In the genomic region with DNA sequence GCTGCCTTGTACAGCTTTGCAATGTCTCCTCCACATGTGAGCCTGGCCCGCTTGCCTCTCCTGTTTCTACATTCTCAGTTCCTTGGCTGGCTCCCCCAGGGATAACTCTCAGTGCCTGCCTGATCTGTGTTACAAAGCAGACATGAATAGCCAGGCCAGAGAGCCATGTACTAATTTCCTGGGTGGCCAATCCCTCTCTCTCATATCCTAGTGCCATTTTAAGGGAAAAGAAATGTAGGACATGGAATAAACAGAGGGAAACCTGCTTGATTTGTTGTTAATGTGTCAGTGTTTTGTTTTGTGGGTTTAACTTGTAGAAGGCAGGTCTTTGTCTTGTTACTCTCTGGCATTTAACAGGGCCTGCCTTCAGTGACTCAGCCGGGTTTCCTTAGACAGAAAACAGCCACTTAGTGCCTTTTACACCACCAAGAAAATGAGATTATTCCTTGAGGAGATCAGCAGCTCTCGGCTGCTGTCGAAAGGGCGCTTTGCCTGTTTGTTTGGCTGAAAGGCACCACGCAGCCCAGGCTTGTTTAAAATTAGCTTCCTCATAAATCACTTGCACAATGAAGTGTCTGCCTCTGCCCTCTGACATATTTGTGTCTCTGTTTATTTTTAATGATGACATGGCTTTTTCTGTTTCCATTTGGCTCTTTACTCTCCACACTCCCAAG, we compare ENCODE assay signal across 8 cellular contexts.
DNase-seq lines count a peak whose midpoint lies in the region; ATAC-seq and TF ChIP-seq lines count a peak whose summit lies in the region.

No MANE protein-coding gene starts in this region.

- H3F3A ChIP-seq in SK-N-SH (replicated peaks; ENCODE audit: insufficient read depth): no peaks in the 10 kb centered on the region

- peak overlapping the region; percentile 23 to 62; a peak in 3 of 4 replicates for H3K27ac ChIP-seq in SK-N-SH (ENCODE audit: low read depth in 2 of 2, low read length in 1 of 2)
- H3K27ac ChIP-seq in CD4-positive, alpha-beta memory T cell (ENCODE audit: low read depth, low read length): no peak overlapping the region

- intact Hi-C loops in left cardiac atrium (cut with DNase I) (loop anchor here in 1 of 2 donors (10.0 kb wide), 1 partner anchor 58 kb away; no protein-coding TSS in a partner anchor), posterior vena cava (cut with DNase I) (no loop called here)
- intact Hi-C loops in CD4-positive, alpha-beta memory T cell (cut with micrococcal nuclease): no loop called here

- no peaks in the 10 kb centered on the region for H3K27me3 ChIP-seq in SK-N-SH (ENCODE audit: insufficient read depth)
- H3K27me3 ChIP-seq in CD4-positive, alpha-beta memory T cell (ENCODE audit: insufficient read depth, low read length): no peaks in the 10 kb centered on the region

- no peaks in the 10 kb centered on the region for H3K79me2 ChIP-seq in SK-N-SH (ENCODE audit: insufficient read depth)

- H3K4me1 ChIP-seq in SK-N-SH (ENCODE audit: control insufficient read depth in 1 of 2, insufficient read depth in 2 of 2, low read depth in 1 of 2, low read length in 1 of 2): peaks cover 8% of the 10 kb centered on the region in 2 experiments; a peak in 3 of 4 replicates
- H3K4me1 ChIP-seq in CD4-positive, alpha-beta memory T cell (ENCODE audit: insufficient read depth, low read length): no peaks in the 10 kb centered on the region

- 9% methylated on average over 6 of the region's 6 CpGs for WGBS in SK-N-SH (ENCODE audit: low lambda C conversion rate)

- H4K20me1 ChIP-seq in SK-N-SH (ENCODE audit: insufficient read depth): no peaks in the 10 kb centered on the region

- H3K4me2 ChIP-seq in SK-N-SH: no peak overlapping the region

- no peaks in the 10 kb centered on the region for H3K4me1 Mint-ChIP-seq in CD4-positive, alpha-beta memory T cell

- CTCF ChIA-PET in SK-N-SH (lab: Yijun Ruan, JAX): interaction anchor here (0.6 kb wide), 1 partner anchor 716 kb away, joined by 3 read pairs; no protein-coding TSS in a partner anchor
- CTCF ChIA-PET in CD4-positive, alpha-beta memory T cell (lab: Charles Lee; ENCODE audit: partially characterized antibody): no interaction called here

- H2AFZ ChIP-seq in SK-N-SH (ENCODE audit: low read depth): no peak overlapping the region

- H3K9me3 Mint-ChIP-seq in CD4-positive, alpha-beta memory T cell: peaks cover 0 to 16% (median 7%) of the 10 kb centered on the region in 8 donors

- peak in 1 of 2 experiments; percentile 78; a peak in 1 of 4 replicates for TF ChIP-seq EP300 in SK-N-SH (IDR thresholded peaks at IDR 0.05; ENCODE audit: borderline replicate concordance in 1 of 2, low read depth in 1 of 2, low read length in 1 of 2)

- DNase-seq in ELF-1 (ENCODE audit: low read depth, low spot score): peak; percentile 76
- peak; percentile 29 for DNase-seq in SK-N-SH
- DNase-seq in left cardiac atrium: peak; percentile 63
- DNase-seq in posterior vena cava (ENCODE audit: low spot score): peak; percentile 85
- no peak for DNase-seq in CD4-positive, alpha-beta memory T cell

- no peaks in the 10 kb centered on the region for H3K27me3 Mint-ChIP-seq in CD4-positive, alpha-beta memory T cell

- H3K9me3 ChIP-seq in SK-N-SH: 0 out of 2 replicates have a peak, but pooled peaks cover 3% of the 10 kb centered on the region
- H3K9me3 ChIP-seq in CD4-positive, alpha-beta memory T cell (ENCODE audit: control insufficient read depth in 1 of 2, low read length in 2 of 2): peaks cover 0 to 4% of the 10 kb centered on the region in 2 donors

- no peaks in the 10 kb centered on the region for H3K36me3 ChIP-seq in SK-N-SH (replicated peaks in 1 of 2; ENCODE audit: control insufficient read depth in 1 of 2, insufficient read depth in 2 of 2, low read length in 1 of 2)
- no peaks in the 10 kb centered on the region for H3K36me3 ChIP-seq in CD4-positive, alpha-beta memory T cell (ENCODE audit: insufficient read depth, low read length)

- no peak overlapping the region for H3K9ac ChIP-seq in SK-N-SH

- H3K27ac Mint-ChIP-seq in CD4-positive, alpha-beta memory T cell: no peak overlapping the region

- POLR2A ChIA-PET in SK-N-SH (lab: Yijun Ruan, JAX): no interaction called here
- POLR2A ChIA-PET in CD4-positive, alpha-beta memory T cell (lab: Charles Lee; ENCODE audit: partially characterized antibody): no interaction called here

- no peak for TF ChIP-seq CTCF in SK-N-SH (IDR thresholded peaks at IDR 0.05)

- TF ChIP-seq RAD21 in SK-N-SH (IDR thresholded peaks at IDR 0.05; ENCODE audit: low read length): 0 out of 2 replicates have a peak, but pooled peaks have one; percentile 1

- H3K9me2 ChIP-seq in SK-N-SH: no peaks in the 10 kb centered on the region

- ATAC-seq in left cardiac atrium: peak; percentile 92 to 95
- no peak for ATAC-seq in HG02763 (IDR thresholded peaks at IDR 0.05; ENCODE audit: unreplicated experiment)
- ATAC-seq in GM21515 (IDR thresholded peaks at IDR 0.05; ENCODE audit: unreplicated experiment): no peak
- ATAC-seq in HG03571 (IDR thresholded peaks at IDR 0.05; ENCODE audit: unreplicated experiment): no peak

- no peak overlapping the region for H3K4me3 Mint-ChIP-seq in CD4-positive, alpha-beta memory T cell

- no peak overlapping the region for H3K4me3 ChIP-seq in SK-N-SH (ENCODE audit: low read depth in 2 of 2, low read length in 1 of 2)
- no peak overlapping the region for H3K4me3 ChIP-seq in CD4-positive, alpha-beta memory T cell (ENCODE audit: low read length in 2 of 2)

- no peaks in the 10 kb centered on the region for H3K36me3 Mint-ChIP-seq in CD4-positive, alpha-beta memory T cell

TF ChIP-seq in SK-N-SH, 30 proteins besides CTCF, POLR2A, EP300 and RAD21:
- TF ChIP-seq SMC3 (IDR thresholded peaks at IDR 0.05; ENCODE audit: low read depth, low read length) (no peak), MEF2A (IDR thresholded peaks at IDR 0.05; ENCODE audit: borderline replicate concordance, low read depth) (no peak), GATA2 (CRISPR knock-in tag; IDR thresholded peaks at IDR 0.05) (peak; percentile 27; the same call in 1 of the 2 replicates), FOSL2 (IDR thresholded peaks at IDR 0.05; ENCODE audit: borderline replicate concordance, low read depth) (no peak), NRF1 (IDR thresholded peaks at IDR 0.05; ENCODE audit: low read depth, low read length) (no peak), FOXJ3 (CRISPR knock-in tag; IDR thresholded peaks at IDR 0.05) (no peak), EZH2phosphoT487 (IDR thresholded peaks at IDR 0.05; ENCODE audit: borderline replicate concordance, low read depth) (no peak), TEAD4 (IDR thresholded peaks at IDR 0.05; ENCODE audit: borderline replicate concordance, insufficient read depth) (no peak), RXRA (IDR thresholded peaks at IDR 0.05; ENCODE audit: borderline replicate concordance, low read depth) (no peak), RCOR1 (IDR thresholded peaks at IDR 0.05; ENCODE audit: low read length) (no peak), POLR2AphosphoS5 (IDR thresholded peaks at IDR 0.05; ENCODE audit: low read depth, low read length) (no peak), FOXM1 (IDR thresholded peaks at IDR 0.05; ENCODE audit: low read depth) (no peak), MXI1 (IDR thresholded peaks at IDR 0.05; ENCODE audit: low read depth, low read length) (peak; percentile 7; the same call in 1 of the 2 replicates)
- TF ChIP-seq, protein P1, sequence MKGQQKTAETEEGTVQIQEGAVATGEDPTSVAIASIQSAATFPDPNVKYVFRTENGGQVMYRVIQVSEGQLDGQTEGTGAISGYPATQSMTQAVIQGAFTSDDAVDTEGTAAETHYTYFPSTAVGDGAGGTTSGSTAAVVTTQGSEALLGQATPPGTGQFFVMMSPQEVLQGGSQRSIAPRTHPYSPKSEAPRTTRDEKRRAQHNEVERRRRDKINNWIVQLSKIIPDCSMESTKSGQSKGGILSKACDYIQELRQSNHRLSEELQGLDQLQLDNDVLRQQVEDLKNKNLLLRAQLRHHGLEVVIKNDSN (IDR thresholded peaks at IDR 0.05; ENCODE audit: borderline replicate concordance, low read depth): no peak
- TF ChIP-seq, protein P2, sequence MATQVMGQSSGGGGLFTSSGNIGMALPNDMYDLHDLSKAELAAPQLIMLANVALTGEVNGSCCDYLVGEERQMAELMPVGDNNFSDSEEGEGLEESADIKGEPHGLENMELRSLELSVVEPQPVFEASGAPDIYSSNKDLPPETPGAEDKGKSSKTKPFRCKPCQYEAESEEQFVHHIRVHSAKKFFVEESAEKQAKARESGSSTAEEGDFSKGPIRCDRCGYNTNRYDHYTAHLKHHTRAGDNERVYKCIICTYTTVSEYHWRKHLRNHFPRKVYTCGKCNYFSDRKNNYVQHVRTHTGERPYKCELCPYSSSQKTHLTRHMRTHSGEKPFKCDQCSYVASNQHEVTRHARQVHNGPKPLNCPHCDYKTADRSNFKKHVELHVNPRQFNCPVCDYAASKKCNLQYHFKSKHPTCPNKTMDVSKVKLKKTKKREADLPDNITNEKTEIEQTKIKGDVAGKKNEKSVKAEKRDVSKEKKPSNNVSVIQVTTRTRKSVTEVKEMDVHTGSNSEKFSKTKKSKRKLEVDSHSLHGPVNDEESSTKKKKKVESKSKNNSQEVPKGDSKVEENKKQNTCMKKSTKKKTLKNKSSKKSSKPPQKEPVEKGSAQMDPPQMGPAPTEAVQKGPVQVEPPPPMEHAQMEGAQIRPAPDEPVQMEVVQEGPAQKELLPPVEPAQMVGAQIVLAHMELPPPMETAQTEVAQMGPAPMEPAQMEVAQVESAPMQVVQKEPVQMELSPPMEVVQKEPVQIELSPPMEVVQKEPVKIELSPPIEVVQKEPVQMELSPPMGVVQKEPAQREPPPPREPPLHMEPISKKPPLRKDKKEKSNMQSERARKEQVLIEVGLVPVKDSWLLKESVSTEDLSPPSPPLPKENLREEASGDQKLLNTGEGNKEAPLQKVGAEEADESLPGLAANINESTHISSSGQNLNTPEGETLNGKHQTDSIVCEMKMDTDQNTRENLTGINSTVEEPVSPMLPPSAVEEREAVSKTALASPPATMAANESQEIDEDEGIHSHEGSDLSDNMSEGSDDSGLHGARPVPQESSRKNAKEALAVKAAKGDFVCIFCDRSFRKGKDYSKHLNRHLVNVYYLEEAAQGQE (IDR thresholded peaks at IDR 0.05; ENCODE audit: low read depth, low read length): no peak
- TF ChIP-seq, protein P3, sequence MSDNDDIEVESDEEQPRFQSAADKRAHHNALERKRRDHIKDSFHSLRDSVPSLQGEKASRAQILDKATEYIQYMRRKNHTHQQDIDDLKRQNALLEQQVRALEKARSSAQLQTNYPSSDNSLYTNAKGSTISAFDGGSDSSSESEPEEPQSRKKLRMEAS (IDR thresholded peaks at IDR 0.05; ENCODE audit: low read depth): no peak

Comparison
In these comparisons a context has a peak if more than half of its experiments do, and no peak if none do; other contexts are left out.
1. DNase-seq: peak in ELF-1 (single experiment), SK-N-SH (single experiment), left cardiac atrium (single experiment) and posterior vena cava (single experiment); none in CD4-positive, alpha-beta memory T cell (0 of 5).
2. ATAC-seq: peak in left cardiac atrium (2 of 2); none in HG02763 (single experiment), GM21515 (single experiment) and HG03571 (single experiment).